Comparison of ENCODE assay signal across 30 cellular contexts in genomic region chr4:10438924-10439323, GRCh38. TPM values are rescaled to one million over a fixed set of nuclear protein-coding genes. Genes with fewer than 3 reads are reported as not detected.
DNase-seq lines count a peak whose midpoint lies in the region; ATAC-seq, FAIRE-seq and TF ChIP-seq lines count a peak whose summit lies in the region.
"Had no signal": no experiment of that assay in that cellular context is flagged by ENCODE, and none has a peak within 500 bp of the region (broad histone marks: within the 10 kb centered on the region; RNA-seq: fewer than 3 reads in every experiment).

No MANE protein-coding gene starts in this region.

- dilution Hi-C loops in endothelial cell of umbilical vein (cut with MboI; ENCODE audit: extremely low pct_ligation_motif_present, low sequenced_read_pairs) = no loop called here

- no peak for DNase-seq in activated CD8-positive, alpha-beta memory T cell treated with anti-CD3 and anti-CD28 coated beads, Interleukin-2, amount 10 ng/mL, durations not matched to agents 7 days and 5 days
- DNase-seq in activated CD8-positive, alpha-beta memory T cell treated with anti-CD3 and anti-CD28 coated beads for 24 hours = no peak
- DNase-seq in endothelial cell of umbilical vein (ENCODE audit: low read depth, low spot score) (no peak), left cardiac atrium (no peak)
- no peak for DNase-seq in stimulated activated effector memory CD8-positive, alpha-beta T cell treated with anti-CD3 and anti-CD28 coated beads, Interleukin-12 subunit alpha, Interleukin-12 subunit beta, amount 100 ng/mL, for 72 hours (ENCODE audit: low spot score in 2 of 2)
- DNase-seq: ACHN; Caco-2; CD4-positive, alpha-beta T cell; DMS 273 treated with DMSO at 0.1 percent for 48 hours; DMS79 treated with DMSO at 0.1 percent for 48 hours; GOT3; HCEC 1CT; IMR-90; NCI-H1092 treated with DMSO at 0.1 percent for 48 hours; NCI-H146; NCI-H2029 treated with DMSO at 0.1 percent for 48 hours; NCI-H226; NCI-H524; NCI-H774; NK-92 treated with Interleukin-12 subunit alpha and Interleukin-12 subunit beta, amount 100 ng/mL, for 24 hours; SJCRH30; T-cell had no signal

- no peaks in the 10 kb centered on the region for H3K9me1 ChIP-seq in endothelial cell of umbilical vein (replicated peaks; ENCODE audit: control insufficient read depth, extremely low read depth, insufficient read depth, low read length)

- CTCF ChIA-PET in activated CD8-positive, alpha-beta memory T cell treated with anti-CD3 and anti-CD28 coated beads, Interleukin-2, amount 10 ng/mL, durations not matched to agents 7 days and 5 days (lab: Charles Lee) = no interaction called here
- CTCF ChIA-PET in endothelial cell of umbilical vein (lab: Charles Lee) = interaction anchor here (0.9 to 1.8 kb wide), 4 partner anchors 17 to 99 kb away, joined by 3 to 5 read pairs (median 4); no protein-coding TSS in a partner anchor

- TF ChIP-seq POLR2A in endothelial cell of umbilical vein (IDR thresholded peaks at IDR 0.05; ENCODE audit: low read depth, low read length) = no peak

- BruUV-seq in endothelial cell of umbilical vein (replicated peaks; lab: Mats Ljungman, UMichigan) = no TSS peak

- H3K9ac ChIP-seq in endothelial cell of umbilical vein (replicated peaks; ENCODE audit: extremely low read depth, insufficient read depth, low read length) = no peak overlapping the region
- H3K9ac ChIP-seq: BLaER1, KMS-11 had no signal

- H3K9me3 Mint-ChIP-seq in activated CD8-positive, alpha-beta memory T cell treated with anti-CD3 and anti-CD28 coated beads, Interleukin-2, amount 10 ng/mL, durations not matched to agents 7 days and 5 days (ENCODE audit: low read depth) = peaks cover under 1% of the 10 kb centered on the region
- H3K9me3 Mint-ChIP-seq in stimulated activated effector memory CD8-positive, alpha-beta T cell treated with anti-CD3 and anti-CD28 coated beads, Interleukin-12 subunit alpha, Interleukin-12 subunit beta, amount 100 ng/mL, for 72 hours = peaks cover 13% of the 10 kb centered on the region

- no peak for TF ChIP-seq CTCF in endothelial cell of umbilical vein (IDR thresholded peaks at IDR 0.05; ENCODE audit: extremely low read depth in 1 of 2, insufficient read depth in 1 of 2, low read depth in 1 of 2, low read length in 2 of 2)

- no peak overlapping the region for H3K27ac ChIP-seq in endothelial cell of umbilical vein (ENCODE audit: insufficient read depth, low read depth, low read length)
- H3K27ac ChIP-seq: 22Rv1, BLaER1, KMS-11, SJCRH30 had no signal

- no peak overlapping the region for H3K4me3 Mint-ChIP-seq in activated CD8-positive, alpha-beta memory T cell treated with anti-CD3 and anti-CD28 coated beads, Interleukin-2, amount 10 ng/mL, durations not matched to agents 7 days and 5 days
- no peak overlapping the region for H3K4me3 Mint-ChIP-seq in stimulated activated effector memory CD8-positive, alpha-beta T cell treated with anti-CD3 and anti-CD28 coated beads, Interleukin-12 subunit alpha, Interleukin-12 subunit beta, amount 100 ng/mL, for 72 hours
- H3K4me3 Mint-ChIP-seq: CD4-positive, alpha-beta T cell; T-cell had no signal

- peaks cover 0 to 3% of the 10 kb centered on the region in 2 experiments for H3K36me3 ChIP-seq in endothelial cell of umbilical vein (ENCODE audit: control insufficient read depth in 2 of 2, extremely low read depth in 1 of 2, insufficient read depth in 2 of 2, low read length in 2 of 2)

- no peaks in the 10 kb centered on the region for H3K9me3 ChIP-seq in endothelial cell of umbilical vein (replicated peaks; ENCODE audit: control insufficient read depth, insufficient read depth, low read length)
- H3K9me3 ChIP-seq: Caco-2, SJCRH30 had no signal

- ATAC-seq in activated CD8-positive, alpha-beta memory T cell treated with anti-CD3 and anti-CD28 coated beads, Interleukin-2, amount 10 ng/mL, durations not matched to agents 7 days and 5 days = peak; percentile 57
- ATAC-seq in GM21526 (IDR thresholded peaks at IDR 0.05; ENCODE audit: low FRiP score, unreplicated experiment) (peak; percentile 48), HG02870 (IDR thresholded peaks at IDR 0.05; ENCODE audit: unreplicated experiment) (peak; percentile 85), HG03135 (IDR thresholded peaks at IDR 0.05; ENCODE audit: unreplicated experiment) (no peak), left cardiac atrium (no peak)
- ATAC-seq in stimulated activated effector memory CD8-positive, alpha-beta T cell treated with anti-CD3 and anti-CD28 coated beads, Interleukin-12 subunit alpha, Interleukin-12 subunit beta, amount 100 ng/mL, for 72 hours = no peak
- ATAC-seq: Panc1, T-cell had no signal

- no peaks in the 10 kb centered on the region for H4K20me1 ChIP-seq in endothelial cell of umbilical vein (replicated peaks; ENCODE audit: control insufficient read depth, extremely low read depth, insufficient read depth, low read length)
- H4K20me1 ChIP-seq: BLaER1 had no signal

- no peaks in the 10 kb centered on the region for H3K27me3 ChIP-seq in endothelial cell of umbilical vein (ENCODE audit: control insufficient read depth in 2 of 2, insufficient read depth in 2 of 2, low read length in 2 of 2)
- H3K27me3 ChIP-seq: BLaER1, SJCRH30 had no signal

- no peak overlapping the region for H2AFZ ChIP-seq in endothelial cell of umbilical vein (ENCODE audit: low read depth, low read length)

- no peaks in the 10 kb centered on the region for H3K27me3 Mint-ChIP-seq in activated CD8-positive, alpha-beta memory T cell treated with anti-CD3 and anti-CD28 coated beads, Interleukin-2, amount 10 ng/mL, durations not matched to agents 7 days and 5 days
- H3K27me3 Mint-ChIP-seq: CD4-positive, alpha-beta T cell; T-cell had no signal

- POLR2A ChIA-PET in endothelial cell of umbilical vein (lab: Charles Lee) = no interaction called here

- H3K4me2 ChIP-seq in endothelial cell of umbilical vein (ENCODE audit: insufficient read depth, low read length) = no peak overlapping the region
- H3K4me2 ChIP-seq: BLaER1, KMS-11 had no signal

- H3K4me1 Mint-ChIP-seq in activated CD8-positive, alpha-beta memory T cell treated with anti-CD3 and anti-CD28 coated beads, Interleukin-2, amount 10 ng/mL, durations not matched to agents 7 days and 5 days = peaks cover 16% of the 10 kb centered on the region
- no peaks in the 10 kb centered on the region for H3K4me1 Mint-ChIP-seq in stimulated activated effector memory CD8-positive, alpha-beta T cell treated with anti-CD3 and anti-CD28 coated beads, Interleukin-12 subunit alpha, Interleukin-12 subunit beta, amount 100 ng/mL, for 72 hours
- H3K4me1 Mint-ChIP-seq: T-cell had no signal

- intact Hi-C loops in endothelial cell of umbilical vein (cut with micrococcal nuclease) (no loop called here), left cardiac atrium (cut with DNase I) (no loop called here)

- no peak overlapping the region for H3K4me3 ChIP-seq in endothelial cell of umbilical vein (replicated peaks in 1 of 3; ENCODE audit: insufficient read depth in 1 of 3, low read depth in 1 of 3, low read length in 3 of 3)
- H3K4me3 ChIP-seq: BLaER1, SJCRH30 had no signal

- no peak for FAIRE-seq in endothelial cell of umbilical vein (lab: Jason Lieb, UNC)
- FAIRE-seq: GM12891 had no signal

- H3K4me1 ChIP-seq in endothelial cell of umbilical vein (ENCODE audit: control insufficient read depth, extremely low read depth, insufficient read depth, low read length) = peaks cover 5% of the 10 kb centered on the region
- H3K4me1 ChIP-seq: BLaER1, Caco-2, SJCRH30 had no signal

- H3K36me3 Mint-ChIP-seq in activated CD8-positive, alpha-beta memory T cell treated with anti-CD3 and anti-CD28 coated beads, Interleukin-2, amount 10 ng/mL, durations not matched to agents 7 days and 5 days = peaks cover 18% of the 10 kb centered on the region
- H3K36me3 Mint-ChIP-seq in stimulated activated effector memory CD8-positive, alpha-beta T cell treated with anti-CD3 and anti-CD28 coated beads, Interleukin-12 subunit alpha, Interleukin-12 subunit beta, amount 100 ng/mL, for 72 hours = no peaks in the 10 kb centered on the region

- H3K79me2 ChIP-seq in endothelial cell of umbilical vein (ENCODE audit: control insufficient read depth, insufficient read depth, low read length) = no peaks in the 10 kb centered on the region

- H3K27ac Mint-ChIP-seq in activated CD8-positive, alpha-beta memory T cell treated with anti-CD3 and anti-CD28 coated beads, Interleukin-2, amount 10 ng/mL, durations not matched to agents 7 days and 5 days = no peak overlapping the region
- no peak overlapping the region for H3K27ac Mint-ChIP-seq in stimulated activated effector memory CD8-positive, alpha-beta T cell treated with anti-CD3 and anti-CD28 coated beads, Interleukin-12 subunit alpha, Interleukin-12 subunit beta, amount 100 ng/mL, for 72 hours
- H3K27ac Mint-ChIP-seq: CD4-positive, alpha-beta T cell; T-cell had no signal

TF ChIP-seq in endothelial cell of umbilical vein, 7 proteins besides CTCF, POLR2A, EP300 and RAD21:
- TF ChIP-seq FOS (IDR thresholded peaks at IDR 0.05; ENCODE audit: borderline replicate concordance, insufficient read depth, low read length) (peak; percentile 11), MAX (IDR thresholded peaks at IDR 0.05; ENCODE audit: insufficient read depth, insufficient read length) (no peak)

RNA-seq across cellular contexts. Expression of gene ZNF518B, which starts 18.3 kb away (rescaled TPM):
- total RNA-seq in activated CD8-positive, alpha-beta memory T cell treated with anti-CD3 and anti-CD28 coated beads, Interleukin-2, amount 10 ng/mL, durations not matched to agents 7 days and 5 days = 10 to 100 TPM; 18.9 to 22.7 TPM
- total RNA-seq in endothelial cell of umbilical vein (28.3 and 33.5 TPM in 2 replicates), left cardiac atrium (10 to 100 TPM; 24.2 to 29.7 TPM)
- polyA plus RNA-seq in endothelial cell of umbilical vein = 8.1 and 9.5 TPM in 2 replicates
- 9.4 and 10.0 TPM in 2 replicates for polyA plus RNA-seq in endothelial cell of umbilical vein (2011; cell fraction: cytosol; rRNA removed)
- polyA plus RNA-seq in endothelial cell of umbilical vein (2011; cell fraction: nucleus; rRNA removed) = 18.7 and 20.6 TPM in 2 replicates
- 15.2 and 17.1 TPM in 2 replicates for polyA plus RNA-seq in endothelial cell of umbilical vein (2012)
- 37.9 and 40.4 TPM in 2 replicates for polyA minus RNA-seq in endothelial cell of umbilical vein
- polyA minus RNA-seq in endothelial cell of umbilical vein (2011; cell fraction: cytosol; rRNA and poly(A)+ RNA removed) = not detected
- polyA minus RNA-seq in endothelial cell of umbilical vein (2011; cell fraction: nucleus; rRNA and poly(A)+ RNA removed) = 56.4 and 58.7 TPM in 2 replicates
- total RNA-seq: Caco-2 had no signal

Comparison
In these comparisons a context has a peak if more than half of its experiments do, and no peak if none do; other contexts are left out.
1. ATAC-seq: peak in activated CD8-positive, alpha-beta memory T cell treated with anti-CD3 and anti-CD28 coated beads, Interleukin-2, amount 10 ng/mL, durations not matched to agents 7 days and 5 days (single experiment), GM21526 (single experiment) and HG02870 (single experiment); none in stimulated activated effector memory CD8-positive, alpha-beta T cell treated with anti-CD3 and anti-CD28 coated beads, Interleukin-12 subunit alpha, Interleukin-12 subunit beta, amount 100 ng/mL, for 72 hours (single experiment), HG03135 (single experiment) and left cardiac atrium (0 of 2).